In genomic region chr19:11927227-11927626, GRCh38 we compare ENCODE assay signal across 19 cellular contexts. TPM values are rescaled to one million over a fixed set of nuclear protein-coding genes. Genes with fewer than 3 reads are reported as not detected.
DNase-seq lines count a peak whose midpoint lies in the region; ATAC-seq, FAIRE-seq and TF ChIP-seq lines count a peak whose summit lies in the region.
"Had no signal": no experiment of that assay in that cellular context is flagged by ENCODE, and none has a peak within 500 bp of the region (broad histone marks: within the 10 kb centered on the region; RNA-seq: fewer than 3 reads in every experiment).

No MANE protein-coding gene starts in this region.

- H3K27ac ChIP-seq in CD4-positive, alpha-beta T cell (ENCODE audit: low read depth, low read length), result no peak overlapping the region
- H3K27ac ChIP-seq in Karpas-422 (ENCODE audit: low read length), result no peak overlapping the region
- H3K27ac ChIP-seq in K562 (ENCODE audit: extremely low read depth, low read depth, low read length), result no peak overlapping the region

- in situ Hi-C loops in K562 (cut with MboI), result no loop called here

- CTCF ChIA-PET in CD4-positive, alpha-beta T cell (lab: Charles Lee), result interaction anchor here (1.0 kb wide), 1 partner anchor 61 kb away, joined by 5 read pairs; no protein-coding TSS in a partner anchor
- CTCF ChIA-PET in K562 (lab: Yijun Ruan, JAX; ENCODE audit: low intra/inter-chr PET ratio), result interaction anchor here (0.6 kb wide), 1 partner anchor 9 kb away, joined by 4 read pairs; no protein-coding TSS in a partner anchor

- intact Hi-C loops in CD4-positive, alpha-beta T cell (cut with DNase I, micrococcal nuclease), result no loop called here
- intact Hi-C loops in K562 (cut with micrococcal nuclease), result no loop called here

- peaks cover 56% of the 10 kb centered on the region for H3K4me1 Mint-ChIP-seq in CD4-positive, alpha-beta T cell (ENCODE audit: low read depth)
- peaks cover 33% of the 10 kb centered on the region for H3K4me1 Mint-ChIP-seq in neural crest cell
- H3K4me1 Mint-ChIP-seq in endothelial cell (ENCODE audit: unreplicated experiment), result no peaks in the 10 kb centered on the region

- H3K4me2 ChIP-seq in Karpas-422 (ENCODE audit: low read depth, low read length, poor library complexity, severe bottlenecking), result no peak overlapping the region
- H3K4me2 ChIP-seq in K562 (ENCODE audit: insufficient read depth, low read length), result no peak overlapping the region

- no peak for DNase-seq in CD4-positive, alpha-beta T cell
- DNase-seq in Karpas-422 (no peak), K562 (ENCODE audit: extremely low read depth in 1 of 4, low spot score in 3 of 4) (no peak), neural crest cell (ENCODE audit: low read depth, low spot score) (no peak), endothelial cell (ENCODE audit: low spot score) (no peak), NCI-H2171 treated with DMSO at 0.1 percent for 48 hours (lab: John Stamatoyannopoulos, UW) (no peak)
- DNase-seq: BE2C, EL, HFFc6, IMR-90, MV-4-11, NCI-H1417, NCI-H187 treated with DMSO at 0.1 percent for 48 hours, NCI-H446, NCI-H69, OCI-M1, RPMI8226, SIG-M5 had no signal

- H2AFZ ChIP-seq in Karpas-422 (ENCODE audit: low read length) (no peak overlapping the region), K562 (ENCODE audit: low read depth, low read length) (no peak overlapping the region)

- BruUV-seq in K562 (replicated peaks; lab: Mats Ljungman, UMichigan), result no TSS peak

- H3K36me3 Mint-ChIP-seq in CD4-positive, alpha-beta T cell (ENCODE audit: low read depth), result peaks cover 53% of the 10 kb centered on the region
- H3K36me3 Mint-ChIP-seq in neural crest cell (ENCODE audit: low read depth) (peaks cover 61% of the 10 kb centered on the region), endothelial cell (ENCODE audit: low read depth, unreplicated experiment) (peaks cover 20% of the 10 kb centered on the region)

- no peaks in the 10 kb centered on the region for H3K27me3 Mint-ChIP-seq in CD4-positive, alpha-beta T cell
- H3K27me3 Mint-ChIP-seq in neural crest cell (ENCODE audit: low read depth) (no peaks in the 10 kb centered on the region), endothelial cell (ENCODE audit: unreplicated experiment) (peaks cover 12% of the 10 kb centered on the region)

- POLR2A ChIA-PET in CD4-positive, alpha-beta T cell (lab: Charles Lee), result no interaction called here
- POLR2A ChIA-PET in K562 (lab: Yijun Ruan, JAX), result no interaction called here

- H3K4me3 ChIP-seq in Karpas-422 (ENCODE audit: low read length) (peak overlapping the region; percentile 85; the same call in 1 of the 2 replicates), K562 (no peak overlapping the region)

- H3K9ac ChIP-seq in Karpas-422 (ENCODE audit: low read length) (no peak overlapping the region), K562 (ENCODE audit: insufficient read depth in 1 of 2, low read depth in 2 of 2, low read length in 2 of 2) (no peak overlapping the region)

- ATAC-seq in CD4-positive, alpha-beta T cell (ENCODE audit: poor library complexity), result no peak
- ATAC-seq in K562 (no peak), HG02610 (IDR thresholded peaks at IDR 0.05; ENCODE audit: unreplicated experiment) (no peak)

- TF ChIP-seq RAD21 in K562 (CRISPR knock-in tag; conservative IDR thresholded peaks at IDR 0.05 in 1 of 2, IDR thresholded peaks at IDR 0.05 in 1 of 2), result no peak

- H3K4me1 ChIP-seq in Karpas-422 (ENCODE audit: low read length) (peaks cover 13% of the 10 kb centered on the region), K562 (replicated peaks in 1 of 2; ENCODE audit: control insufficient read depth in 2 of 2, insufficient read depth in 2 of 2, low read length in 2 of 2) (peaks cover 7 to 23% of the 10 kb centered on the region in 2 experiments; a peak in 4 of 5 replicates)

- no peak for TF ChIP-seq EP300 in K562 (IDR thresholded peaks at IDR 0.05; ENCODE audit: low read length)

- TF ChIP-seq CTCF in CD4-positive, alpha-beta T cell (IDR thresholded peaks at IDR 0.05), result no peak
- no peak for TF ChIP-seq CTCF in K562 (IDR thresholded peaks at IDR 0.05 in 2 of 3, conservative IDR thresholded peaks at IDR 0.05 in 1 of 3; ENCODE audit: insufficient read depth in 2 of 3, low read depth in 1 of 3, low read length in 3 of 3)
- no peak for TF ChIP-seq CTCF in neural crest cell (conservative IDR thresholded peaks at IDR 0.05)
- TF ChIP-seq CTCF in endothelial cell (IDR thresholded peaks at IDR 0.05; ENCODE audit: unreplicated experiment), result no peak

- peak overlapping the region; percentile 89 for H3K4me3 Mint-ChIP-seq in CD4-positive, alpha-beta T cell
- peak overlapping the region; percentile 57 for H3K4me3 Mint-ChIP-seq in neural crest cell
- H3K4me3 Mint-ChIP-seq in endothelial cell (ENCODE audit: unreplicated experiment), result no peak overlapping the region

- H3K36me3 ChIP-seq in Karpas-422 (ENCODE audit: insufficient read depth, low read length) (peaks cover 56% of the 10 kb centered on the region), K562 (ENCODE audit: control insufficient read depth, insufficient read depth, low read length) (peaks cover 40% of the 10 kb centered on the region)
- H3K36me3 ChIP-seq: BE2C had no signal

- WGBS in K562 (ENCODE audit: insufficient coverage, low coverage, missing lambda C conversion rate), result 96% methylated on average over 3 of the region's 3 CpGs

- no peaks in the 10 kb centered on the region for H3K9me1 ChIP-seq in K562 (ENCODE audit: control insufficient read depth, insufficient read depth, low read length)

- no peaks in the 10 kb centered on the region for H3K9me3 ChIP-seq in CD4-positive, alpha-beta T cell (ENCODE audit: control insufficient read depth, low read length)
- H3K9me3 ChIP-seq in Karpas-422 (ENCODE audit: low read length) (peaks cover 18% of the 10 kb centered on the region), K562 (replicated peaks; ENCODE audit: control insufficient read depth, insufficient read depth, low read depth, low read length) (no peaks in the 10 kb centered on the region; the same call in 1 of the 2 replicates)
- H3K9me3 ChIP-seq: BE2C had no signal

- peak overlapping the region; percentile 96 for H3K27ac Mint-ChIP-seq in CD4-positive, alpha-beta T cell
- H3K27ac Mint-ChIP-seq in neural crest cell (ENCODE audit: unreplicated experiment) (no peak overlapping the region), endothelial cell (ENCODE audit: unreplicated experiment) (no peak overlapping the region)
- H3K27ac Mint-ChIP-seq: HFFc6 had no signal

- no peaks in the 10 kb centered on the region for H3K9me3 Mint-ChIP-seq in CD4-positive, alpha-beta T cell
- H3K9me3 Mint-ChIP-seq in neural crest cell (peaks cover 20% of the 10 kb centered on the region), endothelial cell (ENCODE audit: unreplicated experiment) (peaks cover 30% of the 10 kb centered on the region)

- H3K27me3 ChIP-seq in CD4-positive, alpha-beta T cell (ENCODE audit: control insufficient read depth, insufficient read depth, low read length), result no peaks in the 10 kb centered on the region
- H3K27me3 ChIP-seq in Karpas-422 (ENCODE audit: low read length) (no peaks in the 10 kb centered on the region), K562 (ENCODE audit: control insufficient read depth in 2 of 2, insufficient read depth in 2 of 2, low read length in 2 of 2) (no peaks in the 10 kb centered on the region)
- H3K27me3 ChIP-seq: BE2C had no signal

- no peak for TF ChIP-seq POLR2A in K562 (conservative IDR thresholded peaks at IDR 0.05)

- H4K20me1 ChIP-seq in Karpas-422 (ENCODE audit: insufficient read depth, low read depth, low read length) (no peaks in the 10 kb centered on the region), K562 (replicated peaks; ENCODE audit: control insufficient read depth, insufficient read depth, low read length) (no peaks in the 10 kb centered on the region)

- no peak for FAIRE-seq in K562 (lab: Jason Lieb, UNC)

- no peaks in the 10 kb centered on the region for H3K9me2 ChIP-seq in Karpas-422 (replicated peaks; ENCODE audit: insufficient read depth, low read length)

- H3K79me2 ChIP-seq in Karpas-422 (ENCODE audit: low read length) (peaks cover 69% of the 10 kb centered on the region), K562 (ENCODE audit: control insufficient read depth, insufficient read depth, low read length) (peaks cover 64% of the 10 kb centered on the region)

RNA-seq across cellular contexts. Expression of gene ZNF700, which starts 2.3 kb away (rescaled TPM):
- total RNA-seq in CD4-positive, alpha-beta T cell, result 10 to 100 TPM; 13.2 to 14.5 TPM
- total RNA-seq in Karpas-422 (2014; rRNA removed; shearing (Covaris generic); ENCODE audit: low replicate concordance), result 15.8 and 29.9 TPM in 2 replicates
- 20.3 and 84.4 TPM in 2 replicates for total RNA-seq in K562 (2011; cell fraction: chromatin; rRNA removed; ENCODE audit: low replicate concordance)
- total RNA-seq in K562 (2011; cell fraction: nucleolus; rRNA removed), result 11.2 and 17.1 TPM in 2 replicates
- 20.5 and 24.1 TPM in 2 replicates for total RNA-seq in K562 (2011; cell fraction: nucleoplasm; rRNA removed)
- total RNA-seq in K562 (2014; rRNA removed) (10.3 TPM in 2 replicates), K562 (2014; rRNA removed; fragmentation: Illumina TruSeq; extraction: Trizol) (23.2 and 27.5 TPM in 2 replicates), K562 (2015; rRNA removed; fragmentation: Illumina TruSeq; extraction: Trizol) (18.9 and 19.0 TPM in 2 replicates), K562 (2021) (12.2 and 14.1 TPM in 2 replicates), neural crest cell (12.5 and 12.8 TPM in 2 replicates), endothelial cell (ENCODE audit: unreplicated experiment) (0.18 TPM)
- polyA plus RNA-seq in K562 (2011; rRNA removed) (20.0 and 24.7 TPM in 2 replicates), K562 (2014; fragmentation: Illumina TruSeq; extraction: Trizol) (12.7 and 13.3 TPM in 2 replicates), K562 (2014; fragmentation: Nextera tagmentation; extraction: Ambion mirVana) (10 to 100 TPM; 11.5 to 13.3 TPM), K562 (2014; rRNA removed) (11.5 and 15.3 TPM in 2 replicates)
- polyA plus RNA-seq in K562 (2011; cell fraction: cytosol; rRNA removed), result 2.3 and 5.6 TPM in 2 replicates
- polyA plus RNA-seq in K562 (2011; cell fraction: nucleus; rRNA removed), result 20.4 and 21.4 TPM in 2 replicates
- 7.9 and 10.1 TPM in 2 replicates for polyA plus RNA-seq in K562 (2012)
- polyA minus RNA-seq in K562 (2011; rRNA and poly(A)+ RNA removed), result 28.3 and 33.1 TPM in 2 replicates
- polyA minus RNA-seq in K562 (2011; cell fraction: cytosol; rRNA and poly(A)+ RNA removed), result 8.1 TPM in 2 replicates
- polyA minus RNA-seq in K562 (2011; cell fraction: nucleus; rRNA and poly(A)+ RNA removed), result 5.3 and 12.0 TPM in 2 replicates

RNA-seq across cellular contexts. Expression of gene ZNF763, which starts 37.6 kb away (rescaled TPM):
- total RNA-seq in CD4-positive, alpha-beta T cell, result 1 to 10 TPM; 2.5 to 2.9 TPM
- 3.2 and 9.2 TPM in 2 replicates for total RNA-seq in Karpas-422 (2014; rRNA removed; shearing (Covaris generic); ENCODE audit: low replicate concordance)
- 0.21 and 0.86 TPM in 2 replicates for total RNA-seq in K562 (2011; cell fraction: chromatin; rRNA removed; ENCODE audit: low replicate concordance)
- 0.53 TPM in 1 of 2 replicates, not detected in the other for total RNA-seq in K562 (2011; cell fraction: nucleolus; rRNA removed)
- 0.46 TPM in 1 of 2 replicates, not detected in the other for total RNA-seq in K562 (2011; cell fraction: nucleoplasm; rRNA removed)
- total RNA-seq in K562 (2014; rRNA removed) (not detected in 2 replicates), K562 (2014; rRNA removed; fragmentation: Illumina TruSeq; extraction: Trizol) (0.11 and 0.29 TPM in 2 replicates), K562 (2015; rRNA removed; fragmentation: Illumina TruSeq; extraction: Trizol) (0.19 and 0.22 TPM in 2 replicates), K562 (2021) (0.22 TPM in 1 of 2 replicates, not detected in the other), neural crest cell (2.9 and 4.5 TPM in 2 replicates), endothelial cell (ENCODE audit: unreplicated experiment) (not detected)
- polyA plus RNA-seq in K562 (2011; rRNA removed) (0.10 and 0.22 TPM in 2 replicates), K562 (2014; fragmentation: Illumina TruSeq; extraction: Trizol) (0.14 and 0.28 TPM in 2 replicates), K562 (2014; fragmentation: Nextera tagmentation; extraction: Ambion mirVana) (under 1 TPM in 1 of 2 experiments, not detected in 1; 0.08 TPM), K562 (2014; rRNA removed) (not detected in 2 replicates)
- polyA plus RNA-seq in K562 (2011; cell fraction: cytosol; rRNA removed), result 0.01 and 0.06 TPM in 2 replicates
- polyA plus RNA-seq in K562 (2011; cell fraction: nucleus; rRNA removed), result 0.13 and 0.22 TPM in 2 replicates
- 0.03 and 0.06 TPM in 2 replicates for polyA plus RNA-seq in K562 (2012)
- 0.39 and 0.51 TPM in 2 replicates for polyA minus RNA-seq in K562 (2011; rRNA and poly(A)+ RNA removed)
- polyA minus RNA-seq in K562 (2011; cell fraction: cytosol; rRNA and poly(A)+ RNA removed), result not detected in 2 replicates
- polyA minus RNA-seq in K562 (2011; cell fraction: nucleus; rRNA and poly(A)+ RNA removed), result 0.56 TPM in 1 of 2 replicates, not detected in the other

RNA-seq across cellular contexts. Expression of gene ZNF69, which starts 39.6 kb away (rescaled TPM):
- 1 to 10 TPM; 2.4 to 3.5 TPM for total RNA-seq in CD4-positive, alpha-beta T cell
- 6.6 and 12.9 TPM in 2 replicates for total RNA-seq in Karpas-422 (2014; rRNA removed; shearing (Covaris generic); ENCODE audit: low replicate concordance)
- total RNA-seq in K562 (2011; cell fraction: chromatin; rRNA removed; ENCODE audit: low replicate concordance), result 6.6 and 20.9 TPM in 2 replicates
- total RNA-seq in K562 (2011; cell fraction: nucleolus; rRNA removed), result 4.0 and 7.0 TPM in 2 replicates
- total RNA-seq in K562 (2011; cell fraction: nucleoplasm; rRNA removed), result 8.7 and 10.8 TPM in 2 replicates
- total RNA-seq in K562 (2014; rRNA removed) (2.2 and 2.3 TPM in 2 replicates), K562 (2014; rRNA removed; fragmentation: Illumina TruSeq; extraction: Trizol) (5.0 and 5.4 TPM in 2 replicates), K562 (2015; rRNA removed; fragmentation: Illumina TruSeq; extraction: Trizol) (4.6 and 5.4 TPM in 2 replicates), K562 (2021) (2.6 and 4.1 TPM in 2 replicates), neural crest cell (32.1 and 33.9 TPM in 2 replicates), endothelial cell (ENCODE audit: unreplicated experiment) (not detected)
- polyA plus RNA-seq in K562 (2011; rRNA removed) (2.8 and 3.6 TPM in 2 replicates), K562 (2014; fragmentation: Illumina TruSeq; extraction: Trizol) (2.5 and 3.3 TPM in 2 replicates), K562 (2014; fragmentation: Nextera tagmentation; extraction: Ambion mirVana) (1 to 10 TPM; 3.5 to 4.8 TPM), K562 (2014; rRNA removed) (1.4 and 5.4 TPM in 2 replicates)
- 2.0 and 2.1 TPM in 2 replicates for polyA plus RNA-seq in K562 (2011; cell fraction: cytosol; rRNA removed)
- 2.1 and 2.9 TPM in 2 replicates for polyA plus RNA-seq in K562 (2011; cell fraction: nucleus; rRNA removed)
- polyA plus RNA-seq in K562 (2012), result 2.9 and 3.2 TPM in 2 replicates
- polyA minus RNA-seq in K562 (2011; rRNA and poly(A)+ RNA removed), result 7.5 and 13.9 TPM in 2 replicates
- 3.0 and 3.8 TPM in 2 replicates for polyA minus RNA-seq in K562 (2011; cell fraction: cytosol; rRNA and poly(A)+ RNA removed)
- 3.5 and 7.0 TPM in 2 replicates for polyA minus RNA-seq in K562 (2011; cell fraction: nucleus; rRNA and poly(A)+ RNA removed)
